ENCODE assay signal across 9 cellular contexts in genomic region chr16:3306078-3306477, GRCh38. TPM values are rescaled to one million over a fixed set of nuclear protein-coding genes. Genes with fewer than 3 reads are reported as not detected.
DNase-seq lines count a peak whose midpoint lies in the region; ATAC-seq and TF ChIP-seq lines count a peak whose summit lies in the region.
"Had no signal": no experiment of that assay in that cellular context is flagged by ENCODE, and none has a peak within 500 bp of the region (broad histone marks: within the 10 kb centered on the region; RNA-seq: fewer than 3 reads in every experiment).

No MANE protein-coding gene starts in this region.

- H3K36me3 Mint-ChIP-seq in endodermal cell (ENCODE audit: low read depth), result peaks cover 72% of the 10 kb centered on the region

- H3K4me1 ChIP-seq in OCI-LY3 (ENCODE audit: low read length), result no peaks in the 10 kb centered on the region; the same call in 1 of the 2 replicates
- no peaks in the 10 kb centered on the region for H3K4me1 ChIP-seq in endodermal cell (ENCODE audit: control insufficient read depth, insufficient read depth, low read length)
- peaks cover 12% of the 10 kb centered on the region for H3K4me1 ChIP-seq in neuron (ENCODE audit: insufficient read depth, low read length)

- H3K4me1 Mint-ChIP-seq in endodermal cell, result no peaks in the 10 kb centered on the region

- H3K27ac Mint-ChIP-seq in endodermal cell, result no peak overlapping the region

- H3K27me3 ChIP-seq in OCI-LY3 (ENCODE audit: low read depth, low read length) (no peaks in the 10 kb centered on the region), endodermal cell (ENCODE audit: control insufficient read depth, insufficient read depth, low read length, poor library complexity, severe bottlenecking) (no peaks in the 10 kb centered on the region), neuron (ENCODE audit: insufficient read depth, low read length) (no peaks in the 10 kb centered on the region)

- H3K9me3 Mint-ChIP-seq in endodermal cell, result peaks cover 79% of the 10 kb centered on the region

- H3K27me3 Mint-ChIP-seq in endodermal cell (ENCODE audit: insufficient read depth), result peaks cover 6% of the 10 kb centered on the region

- peak overlapping the region; percentile 71 for H3K4me2 ChIP-seq in OCI-LY3 (ENCODE audit: low read length)

- H3K9me3 ChIP-seq in OCI-LY3 (ENCODE audit: insufficient read depth, low read length) (0 out of 2 replicates have a peak, but pooled peaks cover 12% of the 10 kb centered on the region), endodermal cell (ENCODE audit: control insufficient read depth, low read length) (peaks cover 79% of the 10 kb centered on the region), neuron (ENCODE audit: low read length) (peaks cover 38% of the 10 kb centered on the region)

- H3K27ac ChIP-seq in C4-2B, result peak overlapping the region; percentile 84
- no peak overlapping the region for H3K27ac ChIP-seq in OCI-LY3 (ENCODE audit: low read length)
- no peak overlapping the region for H3K27ac ChIP-seq in endodermal cell (ENCODE audit: low read depth, low read length)

- WGBS in endodermal cell (ENCODE audit: insufficient coverage in 1 of 2, insufficient read length in 1 of 2), 2 experiments, result 76 to 80% methylated on average over 10 to 11 of the region's 11 CpGs

- H3K79me2 ChIP-seq in OCI-LY3 (ENCODE audit: low read length), result peaks cover 4% of the 10 kb centered on the region; the same call in 1 of the 2 replicates

- H2AFZ ChIP-seq in OCI-LY3 (ENCODE audit: low read depth, low read length), result no peak overlapping the region
- peak overlapping the region; percentile 60 for H2AFZ ChIP-seq in neuron (ENCODE audit: low read depth, low read length)

- ATAC-seq in left lobe of liver, result no peak
- ATAC-seq in GM19035 (IDR thresholded peaks at IDR 0.05; ENCODE audit: unreplicated experiment), result no peak

- DNase-seq in endodermal cell (no peak), left lobe of liver (ENCODE audit: low spot score) (no peak), NCI-H446 treated with DMSO at 0.1 percent for 48 hours (lab: John Stamatoyannopoulos, UW) (no peak), NCI-H1930 (lab: John Stamatoyannopoulos, UW) (no peak)

- H3K4me3 ChIP-seq in OCI-LY3 (ENCODE audit: low read length), result peak overlapping the region; percentile 81
- peak overlapping the region; percentile 87 for H3K4me3 ChIP-seq in endodermal cell (ENCODE audit: low read length)
- H3K4me3 ChIP-seq in neuron (ENCODE audit: low read length), result peak overlapping the region; percentile 89

- peak overlapping the region; percentile 67 for H3K4me3 Mint-ChIP-seq in endodermal cell

- H3K36me3 ChIP-seq in OCI-LY3 (replicated peaks; ENCODE audit: low read depth, low read length) (peaks cover 23% of the 10 kb centered on the region), endodermal cell (ENCODE audit: control insufficient read depth, insufficient read depth, low read length) (peaks cover 51% of the 10 kb centered on the region), neuron (ENCODE audit: insufficient read depth, low read length) (peaks cover 50% of the 10 kb centered on the region)

- H3K9ac ChIP-seq in OCI-LY3 (ENCODE audit: low read length), result peak overlapping the region; percentile 54; the same call in 1 of the 2 replicates
- H3K9ac ChIP-seq in endodermal cell (ENCODE audit: extremely low read depth, low read length, poor library complexity, severe bottlenecking), result peak overlapping the region; percentile 68

- H4K20me1 ChIP-seq in OCI-LY3 (ENCODE audit: insufficient read depth, low read length), result no peaks in the 10 kb centered on the region

- no peak for TF ChIP-seq CTCF in C4-2B (conservative IDR thresholded peaks at IDR 0.05)
- no peak for TF ChIP-seq CTCF in OCI-LY3 (IDR thresholded peaks at IDR 0.05; ENCODE audit: low read depth, low read length)
- TF ChIP-seq CTCF in endodermal cell (conservative IDR thresholded peaks at IDR 0.05), result no peak

RNA-seq across cellular contexts. Expression of gene ZNF75A, which starts 0.8 kb away (rescaled TPM):
- total RNA-seq in endodermal cell (10 to 100 TPM; 23.0 to 44.0 TPM), left lobe of liver (10.2 TPM)
- 26.0 TPM for polyA plus RNA-seq in endodermal cell (2013, experiment 1 of 2)
- 26.0 TPM for polyA plus RNA-seq in endodermal cell (2013, experiment 2 of 2)

RNA-seq across cellular contexts. Expression of gene TIGD7, which starts 0.8 kb away (rescaled TPM):
- total RNA-seq in endodermal cell (1 to 10 TPM; 2.8 to 5.9 TPM), left lobe of liver (1.6 TPM)
- polyA plus RNA-seq in endodermal cell (2013, experiment 1 of 2), result 5.1 TPM
- polyA plus RNA-seq in endodermal cell (2013, experiment 2 of 2), result 5.8 TPM

RNA-seq across cellular contexts. Expression of gene ZNF263, which starts 22.8 kb away (rescaled TPM):
- 10 to 100 TPM; 25.3 to 31.6 TPM for total RNA-seq in endodermal cell
- polyA plus RNA-seq in endodermal cell (2013, experiment 1 of 2), result 32.9 TPM
- 26.6 TPM for polyA plus RNA-seq in endodermal cell (2013, experiment 2 of 2)
- total RNA-seq in left lobe of liver, result 8.4 TPM

RNA-seq across cellular contexts. Expression of gene OR2C1, which starts 49.6 kb away (rescaled TPM):
- total RNA-seq in endodermal cell (not detected), left lobe of liver (not detected)
- 0.43 TPM for polyA plus RNA-seq in endodermal cell (2013, experiment 1 of 2)
- polyA plus RNA-seq in endodermal cell (2013, experiment 2 of 2), result not detected
- total RNA-seq: RPMI7951 had no signal

RNA-seq across cellular contexts. Expression of gene MEFV, which starts 49.6 kb away (rescaled TPM):
- total RNA-seq in endodermal cell (not detected), left lobe of liver (0.88 TPM)
- polyA plus RNA-seq in endodermal cell (2013, experiment 1 of 2), result not detected
- polyA plus RNA-seq in endodermal cell (2013, experiment 2 of 2), result not detected
